Comparison of ENCODE assay signal across 10 cellular contexts in genomic region chr5:101678494-101679193, GRCh38.
A peak's percentile ranks its signal among the peaks of the same experiment; 100 is the strongest.
DNase-seq lines count a peak whose midpoint lies in the region; ATAC-seq and TF ChIP-seq lines count a peak whose summit lies in the region.
"Had no signal": no experiment of that assay in that cellular context is flagged by ENCODE, and none has a peak within 500 bp of the region (broad histone marks: within the 10 kb centered on the region; RNA-seq: fewer than 3 reads in every experiment).

No MANE protein-coding gene starts in this region.

- DNase-seq in NCI-H2171 treated with DMSO at 0.1 percent for 48 hours (lab: John Stamatoyannopoulos, UW) (peak; percentile 34), NCI-H2171 (lab: John Stamatoyannopoulos, UW) (no peak), SK-N-DZ (ENCODE audit: low spot score) (peak; percentile 79), brain microvascular endothelial cell (peak; percentile 56), inferior parietal cortex (ENCODE audit: extremely low spot score) (peak; percentile 79)
- DNase-seq in stimulated activated CD4-positive, alpha-beta T cell treated with anti-CD3 and anti-CD28 coated beads, Interleukin-1b, Interleukin-23, amount 100 ng/mL, for 24 hours (ENCODE audit: low read depth in 4 of 4, low spot score in 1 of 4) = peak in 3 of 4 experiments; percentile 7 to 13 (median 12)

- H3K27me3 ChIP-seq in brain microvascular endothelial cell (replicated peaks) = no peaks in the 10 kb centered on the region
- H3K27me3 ChIP-seq: BLaER1 treated with 17β-estradiol and CSF1 and Interleukin-3, amounts not matched to agents 10 nM and 100 nM had no signal

- TF ChIP-seq EP300 in Ishikawa (IDR thresholded peaks at IDR 0.05; ENCODE audit: borderline replicate concordance) = no peak

- in situ Hi-C loops in brain microvascular endothelial cell (cut with HindIII; ENCODE audit: low pct_ligation_motif_present, low sequenced_read_pairs) = no loop called here

- TF ChIP-seq RAD21 in Ishikawa (IDR thresholded peaks at IDR 0.05; ENCODE audit: low read depth) = peak; percentile 89

- H3K4me3 ChIP-seq in brain microvascular endothelial cell (ENCODE audit: low read depth, low read length) = no peak overlapping the region
- H3K4me3 ChIP-seq: BLaER1 treated with 17β-estradiol and CSF1 and Interleukin-3, amounts not matched to agents 10 nM and 100 nM had no signal

- peak; percentile 94 for TF ChIP-seq CTCF in brain microvascular endothelial cell (IDR thresholded peaks at IDR 0.05; ENCODE audit: low read depth, low read length, missing control alignments)

- H3K36me3 ChIP-seq in brain microvascular endothelial cell (replicated peaks) = no peaks in the 10 kb centered on the region
- H3K36me3 ChIP-seq: BLaER1 treated with 17β-estradiol and CSF1 and Interleukin-3, amounts not matched to agents 10 nM and 100 nM had no signal

- no peak overlapping the region for H3K27ac ChIP-seq in brain microvascular endothelial cell
- H3K27ac ChIP-seq: BLaER1 treated with 17β-estradiol and CSF1 and Interleukin-3, amounts not matched to agents 10 nM and 100 nM had no signal

- ATAC-seq in GM21576 (IDR thresholded peaks at IDR 0.05; ENCODE audit: unreplicated experiment) = peak; percentile 75
- ATAC-seq: naive thymus-derived CD8-positive, alpha-beta T cell had no signal

TF ChIP-seq in Ishikawa, 13 proteins besides CTCF, POLR2A, EP300 and RAD21:
- TF ChIP-seq TAF1 (IDR thresholded peaks at IDR 0.05; ENCODE audit: low read depth) = no peak
- no peak for TF ChIP-seq NFIC (IDR thresholded peaks at IDR 0.05)
- no peak for TF ChIP-seq YY1 (IDR thresholded peaks at IDR 0.05; ENCODE audit: low read depth)
- no peak for TF ChIP-seq TEAD4 (IDR thresholded peaks at IDR 0.05)
- no peak for TF ChIP-seq TCF12 (IDR thresholded peaks at IDR 0.05; ENCODE audit: low read depth)
- TF ChIP-seq ZBTB7A (IDR thresholded peaks at IDR 0.05; ENCODE audit: low read depth) = no peak
- no peak for TF ChIP-seq FOXM1 (IDR thresholded peaks at IDR 0.05; ENCODE audit: borderline replicate concordance, low read depth)
- no peak for TF ChIP-seq CREB1 (IDR thresholded peaks at IDR 0.05; ENCODE audit: low read depth)
- no peak for TF ChIP-seq CEBPB (IDR thresholded peaks at IDR 0.05)
- no peak for TF ChIP-seq REST (IDR thresholded peaks at IDR 0.05; ENCODE audit: low read depth)
- TF ChIP-seq EGR1 (IDR thresholded peaks at IDR 0.05) = no peak
- no peak for TF ChIP-seq MAX (IDR thresholded peaks at IDR 0.05)
- TF ChIP-seq USF1 (IDR thresholded peaks at IDR 0.05) = no peak
